Comparison of ENCODE assay signal across 11 cellular contexts in the genomic region with DNA sequence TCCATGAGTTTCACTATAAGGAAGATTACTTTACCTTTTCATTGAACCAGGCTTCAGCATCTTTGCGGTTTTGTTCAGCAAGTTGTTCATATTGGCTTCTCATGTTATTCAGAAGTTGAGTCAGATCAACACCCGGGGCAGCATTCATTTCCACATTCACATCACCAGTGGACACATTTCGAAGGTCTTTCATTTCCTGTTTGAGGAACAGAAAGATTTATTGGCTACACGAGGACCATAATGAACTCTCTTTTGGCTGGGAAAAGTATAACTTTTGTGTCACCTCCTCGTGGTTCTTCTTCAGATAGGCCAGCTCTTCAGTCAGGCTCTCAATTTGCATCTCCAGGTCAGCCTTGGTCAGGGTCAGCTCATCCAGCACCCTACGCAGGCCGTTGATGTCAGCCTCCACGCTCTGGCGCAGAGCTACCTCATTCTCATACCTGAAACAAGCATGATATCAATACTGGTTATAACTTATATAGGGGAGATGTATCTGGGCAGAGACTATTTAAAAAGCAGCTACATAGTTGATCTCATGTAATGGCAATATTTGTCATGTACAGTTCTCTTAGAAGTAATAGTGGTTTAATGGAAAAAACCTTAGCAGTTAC. TPM values are rescaled to one million over a fixed set of nuclear protein-coding genes. Genes with fewer than 3 reads are reported as not detected.
A peak's percentile ranks its signal among the peaks of the same experiment; 100 is the strongest.
DNase-seq lines count a peak whose midpoint lies in the region; ATAC-seq and FAIRE-seq lines count a peak whose summit lies in the region.
"Had no signal": no experiment of that assay in that cellular context is flagged by ENCODE, and none has a peak within 500 bp of the region (broad histone marks: within the 10 kb centered on the region; RNA-seq: fewer than 3 reads in every experiment).

No MANE protein-coding gene starts in this region.

- H3K36me3 ChIP-seq in CD4-positive, alpha-beta memory T cell (ENCODE audit: insufficient read depth, low read length) = peaks cover 8% of the 10 kb centered on the region
- H3K36me3 ChIP-seq in HUES48 (ENCODE audit: control insufficient read depth, insufficient read depth, low read length) = peaks cover 7% of the 10 kb centered on the region

- peaks cover 20 to 41% of the 10 kb centered on the region in 2 donors for H3K36me3 Mint-ChIP-seq in CD4-positive, alpha-beta memory T cell
- H3K36me3 Mint-ChIP-seq in activated naive CD8-positive, alpha-beta T cell treated with anti-CD3 and anti-CD28 coated beads for 36 hours = peaks cover 43% of the 10 kb centered on the region
- H3K36me3 Mint-ChIP-seq in natural killer cell treated with Interleukin-12 subunit alpha and Interleukin-12 subunit beta and Interleukin-15 and Interleukin-18, amount 100 ng/mL, for 72 hours = peaks cover 34% of the 10 kb centered on the region

- H3K4me1 Mint-ChIP-seq in CD4-positive, alpha-beta memory T cell = peaks cover 5 to 31% (median 15%) of the 10 kb centered on the region in 4 donors
- H3K4me1 Mint-ChIP-seq in activated naive CD8-positive, alpha-beta T cell treated with anti-CD3 and anti-CD28 coated beads for 36 hours = peaks cover 23% of the 10 kb centered on the region
- H3K4me1 Mint-ChIP-seq in natural killer cell treated with Interleukin-12 subunit alpha and Interleukin-12 subunit beta and Interleukin-15 and Interleukin-18, amount 100 ng/mL, for 72 hours (ENCODE audit: low read depth in 2 of 2) = peaks cover 9 to 24% of the 10 kb centered on the region in 2 donors

- peaks cover 0 to 3% (median 0%) of the 10 kb centered on the region in 8 donors for H3K9me3 Mint-ChIP-seq in CD4-positive, alpha-beta memory T cell
- peaks cover 2% of the 10 kb centered on the region for H3K9me3 Mint-ChIP-seq in activated naive CD8-positive, alpha-beta T cell treated with anti-CD3 and anti-CD28 coated beads for 36 hours
- no peaks in the 10 kb centered on the region for H3K9me3 Mint-ChIP-seq in natural killer cell treated with Interleukin-12 subunit alpha and Interleukin-12 subunit beta and Interleukin-15 and Interleukin-18, amount 100 ng/mL, for 72 hours

- H3K4me3 ChIP-seq in CD4-positive, alpha-beta memory T cell (ENCODE audit: low read length in 2 of 2) = no peak overlapping the region
- peak overlapping the region; percentile 98; the same call in 1 of the 2 replicates for H3K4me3 ChIP-seq in HUES48 (ENCODE audit: low read depth, low read length)

- intact Hi-C loops in CD4-positive, alpha-beta memory T cell (cut with micrococcal nuclease) = no loop called here

- DNase-seq in CD4-positive, alpha-beta memory T cell = no peak
- no peak for DNase-seq in activated naive CD8-positive, alpha-beta T cell treated with anti-CD3 and anti-CD28 coated beads for 36 hours
- DNase-seq in natural killer cell treated with Interleukin-12 subunit alpha and Interleukin-12 subunit beta and Interleukin-15 and Interleukin-18, amount 100 ng/mL, for 72 hours (ENCODE audit: low spot score) = no peak
- no peak for DNase-seq in Kasumi-1 (lab: John Stamatoyannopoulos, UW)
- DNase-seq in frontal cortex (ENCODE audit: low spot score in 2 of 2) = no peak
- no peak for DNase-seq in NCI-H2029 treated with DMSO at 0.1 percent for 48 hours (lab: John Stamatoyannopoulos, UW)
- DNase-seq: left ventricle myocardium superior, NCI-H1048 had no signal

- CTCF ChIA-PET in CD4-positive, alpha-beta memory T cell (lab: Charles Lee; ENCODE audit: partially characterized antibody) = interaction anchor here (0.9 to 1.2 kb wide), 2 partner anchors 828 to 845 kb away, joined by 5 read pairs; no protein-coding TSS in a partner anchor

- FAIRE-seq in frontal cortex (lab: Jason Lieb, UNC) = no peak

- peak in 1 of 2 donors; percentile 44 for ATAC-seq in natural killer cell treated with Interleukin-12 subunit alpha and Interleukin-12 subunit beta and Interleukin-15 and Interleukin-18, amount 100 ng/mL, for 72 hours
- no peak for ATAC-seq in HG02610 (IDR thresholded peaks at IDR 0.05; ENCODE audit: unreplicated experiment)

- H3K27me3 Mint-ChIP-seq in CD4-positive, alpha-beta memory T cell = peaks cover 2% of the 10 kb centered on the region in 2 donors
- H3K27me3 Mint-ChIP-seq in activated naive CD8-positive, alpha-beta T cell treated with anti-CD3 and anti-CD28 coated beads for 36 hours = no peaks in the 10 kb centered on the region
- peaks cover 8 to 24% of the 10 kb centered on the region in 2 donors for H3K27me3 Mint-ChIP-seq in natural killer cell treated with Interleukin-12 subunit alpha and Interleukin-12 subunit beta and Interleukin-15 and Interleukin-18, amount 100 ng/mL, for 72 hours

- peak overlapping the region in 3 of 7 donors; percentile 30 to 86 (median 72) for H3K27ac Mint-ChIP-seq in CD4-positive, alpha-beta memory T cell
- no peak overlapping the region for H3K27ac Mint-ChIP-seq in activated naive CD8-positive, alpha-beta T cell treated with anti-CD3 and anti-CD28 coated beads for 36 hours
- peak overlapping the region; percentile 83 to 86 for H3K27ac Mint-ChIP-seq in natural killer cell treated with Interleukin-12 subunit alpha and Interleukin-12 subunit beta and Interleukin-15 and Interleukin-18, amount 100 ng/mL, for 72 hours

- no peaks in the 10 kb centered on the region for H3K9me3 ChIP-seq in CD4-positive, alpha-beta memory T cell (ENCODE audit: control insufficient read depth in 1 of 2, low read length in 2 of 2)
- no peaks in the 10 kb centered on the region for H3K9me3 ChIP-seq in HUES48 (ENCODE audit: control insufficient read depth, insufficient read depth, low read length)

- H3K4me3 Mint-ChIP-seq in CD4-positive, alpha-beta memory T cell = peak overlapping the region in 7 of 8 donors; percentile 8 to 84 (median 56)
- H3K4me3 Mint-ChIP-seq in activated naive CD8-positive, alpha-beta T cell treated with anti-CD3 and anti-CD28 coated beads for 36 hours = peak overlapping the region; percentile 86
- H3K4me3 Mint-ChIP-seq in natural killer cell treated with Interleukin-12 subunit alpha and Interleukin-12 subunit beta and Interleukin-15 and Interleukin-18, amount 100 ng/mL, for 72 hours = peak overlapping the region; percentile 74

- no peak overlapping the region for H3K9ac ChIP-seq in HUES48 (ENCODE audit: low read depth, low read length)

- H3K27me3 ChIP-seq in CD4-positive, alpha-beta memory T cell (ENCODE audit: insufficient read depth, low read length) = no peaks in the 10 kb centered on the region
- no peaks in the 10 kb centered on the region for H3K27me3 ChIP-seq in HUES48 (ENCODE audit: control insufficient read depth, insufficient read depth, low read length)

- peaks cover 22% of the 10 kb centered on the region for H3K4me1 ChIP-seq in CD4-positive, alpha-beta memory T cell (ENCODE audit: insufficient read depth, low read length)
- peaks cover 12% of the 10 kb centered on the region for H3K4me1 ChIP-seq in HUES48 (ENCODE audit: control insufficient read depth, insufficient read depth, low read length)

- POLR2A ChIA-PET in CD4-positive, alpha-beta memory T cell (lab: Charles Lee; ENCODE audit: partially characterized antibody) = interaction anchor here (1.6 to 2.8 kb wide), 2 partner anchors 858 to 869 kb away, joined by 4 to 44 read pairs; a partner anchor contains a TSS

- H3K27ac ChIP-seq in CD4-positive, alpha-beta memory T cell (ENCODE audit: low read depth, low read length) = no peak overlapping the region
- H3K27ac ChIP-seq in HUES48 (ENCODE audit: low read depth, low read length) = no peak overlapping the region

RNA-seq across cellular contexts. Expression of a gene that starts 2.1 kb away (rescaled TPM):
- total RNA-seq in CD4-positive, alpha-beta memory T cell = 10 to 100 TPM; 37.6 to 40.4 TPM
- polyA plus RNA-seq in CD4-positive, alpha-beta memory T cell = 100 to 1,000 TPM; 141 to 181 TPM
- 10 to 100 TPM; 41.9 to 48.6 TPM for total RNA-seq in activated naive CD8-positive, alpha-beta T cell treated with anti-CD3 and anti-CD28 coated beads for 36 hours
- total RNA-seq in natural killer cell treated with Interleukin-12 subunit alpha and Interleukin-12 subunit beta and Interleukin-15 and Interleukin-18, amount 100 ng/mL, for 72 hours = 10 to 100 TPM; 26.8 to 42.3 TPM
- 2.4 TPM for total RNA-seq in frontal cortex

RNA-seq across cellular contexts. Expression of a gene that starts 20.6 kb away (rescaled TPM):
- not detected for total RNA-seq in CD4-positive, alpha-beta memory T cell
- not detected for polyA plus RNA-seq in CD4-positive, alpha-beta memory T cell
- total RNA-seq in activated naive CD8-positive, alpha-beta T cell treated with anti-CD3 and anti-CD28 coated beads for 36 hours = not detected
- total RNA-seq in natural killer cell treated with Interleukin-12 subunit alpha and Interleukin-12 subunit beta and Interleukin-15 and Interleukin-18, amount 100 ng/mL, for 72 hours = not detected
- not detected for total RNA-seq in frontal cortex
- total RNA-seq: left ventricle myocardium superior, skeletal muscle tissue had no signal

RNA-seq across cellular contexts. Expression of a gene that starts 38.0 kb away (rescaled TPM):
- total RNA-seq in CD4-positive, alpha-beta memory T cell = not detected
- polyA plus RNA-seq in CD4-positive, alpha-beta memory T cell = not detected
- total RNA-seq in activated naive CD8-positive, alpha-beta T cell treated with anti-CD3 and anti-CD28 coated beads for 36 hours = not detected
- total RNA-seq in natural killer cell treated with Interleukin-12 subunit alpha and Interleukin-12 subunit beta and Interleukin-15 and Interleukin-18, amount 100 ng/mL, for 72 hours = not detected
- not detected for total RNA-seq in frontal cortex
- total RNA-seq: left ventricle myocardium superior, skeletal muscle tissue had no signal

RNA-seq across cellular contexts. Expression of a gene that starts 46.7 kb away (rescaled TPM):
- total RNA-seq in CD4-positive, alpha-beta memory T cell = not detected
- polyA plus RNA-seq in CD4-positive, alpha-beta memory T cell = not detected
- not detected for total RNA-seq in activated naive CD8-positive, alpha-beta T cell treated with anti-CD3 and anti-CD28 coated beads for 36 hours
- total RNA-seq in natural killer cell treated with Interleukin-12 subunit alpha and Interleukin-12 subunit beta and Interleukin-15 and Interleukin-18, amount 100 ng/mL, for 72 hours = not detected
- total RNA-seq in frontal cortex = not detected
- total RNA-seq: left ventricle myocardium superior, skeletal muscle tissue had no signal

RNA-seq across cellular contexts. Expression of a gene that starts 48.3 kb away (rescaled TPM):
- not detected for total RNA-seq in CD4-positive, alpha-beta memory T cell
- polyA plus RNA-seq in CD4-positive, alpha-beta memory T cell = not detected
- total RNA-seq in activated naive CD8-positive, alpha-beta T cell treated with anti-CD3 and anti-CD28 coated beads for 36 hours = not detected
- total RNA-seq in natural killer cell treated with Interleukin-12 subunit alpha and Interleukin-12 subunit beta and Interleukin-15 and Interleukin-18, amount 100 ng/mL, for 72 hours = not detected
- total RNA-seq in frontal cortex = not detected
- total RNA-seq: left ventricle myocardium superior, skeletal muscle tissue had no signal
